In the genomic region with DNA sequence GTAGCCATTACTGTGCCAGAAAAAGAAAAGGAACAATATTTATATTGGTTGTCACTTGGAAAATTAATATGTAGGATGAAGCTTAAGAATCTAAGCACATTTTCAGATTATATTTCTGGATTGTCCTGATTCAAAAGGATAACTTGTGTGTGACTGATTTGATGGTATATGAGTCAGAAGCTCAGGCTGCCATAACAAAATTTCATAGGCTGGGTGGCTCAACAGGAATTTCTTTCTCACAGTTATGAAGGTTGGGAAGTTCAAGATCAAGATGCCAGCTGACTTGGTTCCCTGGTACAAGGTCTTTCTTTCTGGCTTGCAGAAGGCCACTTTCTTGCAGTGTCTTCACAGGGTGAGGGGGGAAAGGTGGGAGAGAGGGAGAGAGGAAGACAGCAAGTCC, we compare ENCODE assay signal across 21 cellular contexts.
A peak's percentile ranks its signal among the peaks of the same experiment; 100 is the strongest.
DNase-seq lines count a peak whose midpoint lies in the region; ATAC-seq, FAIRE-seq and TF ChIP-seq lines count a peak whose summit lies in the region.
"Had no signal": no experiment of that assay in that cellular context is flagged by ENCODE, and none has a peak within 500 bp of the region (broad histone marks: within the 10 kb centered on the region; RNA-seq: fewer than 3 reads in every experiment).

No MANE protein-coding gene starts in this region.

- FAIRE-seq in bronchial epithelial cell (lab: Jason Lieb, UNC): no peak
- FAIRE-seq: TTC549 had no signal

- H3K36me3 Mint-ChIP-seq in activated naive CD4-positive, alpha-beta T cell treated with anti-CD3 and anti-CD28 coated beads, Interleukin-2, amount 50 U/mL, for 72 hours: no peaks in the 10 kb centered on the region
- H3K36me3 Mint-ChIP-seq: activated naive CD8-positive, alpha-beta T cell treated with anti-CD3 and anti-CD28 coated beads, Interleukin-2, amount 10 ng/mL, durations not matched to agents 7 days and 5 days; CD4-positive, alpha-beta memory T cell had no signal

- intact Hi-C loops in left cardiac atrium (cut with DNase I): no loop called here

- H3K27ac Mint-ChIP-seq in activated naive CD4-positive, alpha-beta T cell treated with anti-CD3 and anti-CD28 coated beads, Interleukin-2, amount 50 U/mL, for 72 hours: no peak overlapping the region
- H3K27ac Mint-ChIP-seq: activated naive CD8-positive, alpha-beta T cell treated with anti-CD3 and anti-CD28 coated beads, Interleukin-2, amount 10 ng/mL, durations not matched to agents 7 days and 5 days; CD4-positive, alpha-beta memory T cell; nephron progenitor cell; progenitor cell of endocrine pancreas had no signal

- no peak overlapping the region for H3K4me3 ChIP-seq in bronchial epithelial cell (ENCODE audit: low read depth, low read length)
- H3K4me3 ChIP-seq: gastroesophageal sphincter, HAP-1 had no signal

- no peaks in the 10 kb centered on the region for H3K36me3 ChIP-seq in bronchial epithelial cell (ENCODE audit: control insufficient read depth, insufficient read depth, low read length)
- H3K36me3 ChIP-seq: gastroesophageal sphincter, HAP-1 had no signal

- H3K9me3 Mint-ChIP-seq in activated naive CD4-positive, alpha-beta T cell treated with anti-CD3 and anti-CD28 coated beads, Interleukin-2, amount 50 U/mL, for 72 hours: no peaks in the 10 kb centered on the region
- H3K9me3 Mint-ChIP-seq: activated naive CD8-positive, alpha-beta T cell treated with anti-CD3 and anti-CD28 coated beads, Interleukin-2, amount 10 ng/mL, durations not matched to agents 7 days and 5 days; CD4-positive, alpha-beta memory T cell; nephron progenitor cell had no signal

- DNase-seq in Daoy (ENCODE audit: low read depth) (peak; percentile 55), NCI-H226 (peak; percentile 7), bronchial epithelial cell (ENCODE audit: low read depth) (peak; percentile 51), kidney tubule cell (ENCODE audit: low spot score) (peak; percentile 40), DMS153 treated with DMSO at 0.1 percent for 48 hours (lab: John Stamatoyannopoulos, UW; ENCODE audit: unreplicated experiment) (no peak), cerebellum (ENCODE audit: low spot score) (no peak), left cardiac atrium (no peak)
- DNase-seq in activated naive CD4-positive, alpha-beta T cell treated with anti-CD3 and anti-CD28 coated beads, Interleukin-2, amount 50 U/mL, for 72 hours (ENCODE audit: low spot score in 2 of 2): no peak
- DNase-seq: activated CD4-positive, alpha-beta T cell treated with anti-CD3 and anti-CD28 coated beads for 4 hours; activated naive CD8-positive, alpha-beta T cell treated with anti-CD3 and anti-CD28 coated beads, Interleukin-2, amount 10 ng/mL, durations not matched to agents 7 days and 5 days; CD4-positive, alpha-beta memory T cell; dermis blood vessel endothelial cell; midbrain; NCI-H524; nephron progenitor cell; stimulated activated CD4-positive, alpha-beta T cell treated with anti-CD3 and anti-CD28 coated beads, Interleukin-1b, Interleukin-23, amount 100 ng/mL, for 48 hours; stimulated activated naive CD4-positive, alpha-beta T cell treated with Interleukin-2 at 50 U/mL for 16 hours had no signal

- no peak for ATAC-seq in activated naive CD4-positive, alpha-beta T cell treated with anti-CD3 and anti-CD28 coated beads, Interleukin-2, amount 50 U/mL, for 72 hours
- ATAC-seq in left cardiac atrium: no peak
- ATAC-seq: gastroesophageal sphincter had no signal

- TF ChIP-seq CTCF in bronchial epithelial cell (IDR thresholded peaks at IDR 0.05; ENCODE audit: insufficient read depth, low read length, severe bottlenecking): no peak

- H3K27me3 ChIP-seq in bronchial epithelial cell (ENCODE audit: control insufficient read depth, insufficient read depth, low read length): no peaks in the 10 kb centered on the region
- H3K27me3 ChIP-seq: gastroesophageal sphincter had no signal

Comparison
In these comparisons a context has a peak if more than half of its experiments do, and no peak if none do; other contexts are left out.
1. DNase-seq: peak in Daoy (single experiment), NCI-H226 (single experiment), bronchial epithelial cell (single experiment) and kidney tubule cell (single experiment); none in DMS153 treated with DMSO at 0.1 percent for 48 hours (single experiment), cerebellum (single experiment), activated naive CD4-positive, alpha-beta T cell treated with anti-CD3 and anti-CD28 coated beads, Interleukin-2, amount 50 U/mL, for 72 hours (0 of 2) and left cardiac atrium (single experiment).